Comparison of ENCODE assay signal across 7 cellular contexts in genomic region chr16:20441862-20442261, GRCh38. TPM values are rescaled to one million over a fixed set of nuclear protein-coding genes. Genes with fewer than 3 reads are reported as not detected.
"Had no signal": no experiment of that assay in that cellular context is flagged by ENCODE, and none has a peak within 500 bp of the region (broad histone marks: within the 10 kb centered on the region; RNA-seq: fewer than 3 reads in every experiment).

No MANE protein-coding gene starts in this region.

RNA-seq across cellular contexts. Expression of gene ACSM2A, which starts 9.5 kb away (rescaled TPM):
- total RNA-seq: GM23248, GM23338, H1, H4, H7, H9, HFFc6 had no signal
- polyA plus RNA-seq: GM23248, GM23338, H1 had no signal

RNA-seq across cellular contexts. Expression of gene ACSM5, which starts 32.5 kb away (rescaled TPM):
- total RNA-seq: GM23248, GM23338, H1, H7, H9, HFFc6 had no signal
- polyA plus RNA-seq: GM23248, GM23338, H1 had no signal

RNA-seq across cellular contexts. Expression of gene PDILT, which starts 37.3 kb away (rescaled TPM):
- total RNA-seq: GM23248, GM23338, H1, H4, H7, H9, HFFc6 had no signal
- polyA plus RNA-seq: GM23248, GM23338, H1 had no signal
